In the genomic region with DNA sequence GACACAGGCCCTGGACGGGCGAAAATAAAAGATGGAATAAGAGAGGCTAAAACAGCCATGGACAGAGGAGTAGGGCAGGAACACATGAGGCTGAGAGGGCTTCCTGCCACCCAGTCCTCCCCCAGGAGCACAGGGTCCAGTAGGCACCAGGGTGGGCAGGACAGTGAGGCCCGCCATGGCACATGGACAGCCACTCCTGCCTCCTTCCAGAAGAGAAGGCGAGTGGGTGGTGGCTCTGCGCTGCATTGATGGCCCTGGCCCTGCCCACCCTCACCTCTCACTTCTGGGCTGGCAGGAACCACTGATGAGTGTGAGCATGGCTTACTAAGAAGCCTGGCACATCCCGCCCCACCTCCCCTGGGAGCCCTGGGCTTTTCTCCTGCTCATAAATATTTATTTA, we compare ENCODE assay signal across 27 cellular contexts. TPM values are rescaled to one million over a fixed set of nuclear protein-coding genes. Genes with fewer than 3 reads are reported as not detected.
"Had no signal": no experiment of that assay in that cellular context is flagged by ENCODE, and none has a peak within 500 bp of the region (broad histone marks: within the 10 kb centered on the region; RNA-seq: fewer than 3 reads in every experiment).

No MANE protein-coding gene starts in this region.

- H3K27me3 Mint-ChIP-seq: stimulated activated naive CD8-positive, alpha-beta T cell treated with anti-CD3 and anti-CD28 coated beads, Interleukin-15, amount 100 ng/mL, for 72 hours had no signal

- H3K27ac ChIP-seq: epithelial cell of prostate, esophagus squamous epithelium, gastroesophageal sphincter, left lung, neutrophil, psoas muscle, testis, tibial nerve had no signal

- DNase-seq: effector memory CD4-positive, alpha-beta T cell; esophagus squamous epithelium; foreskin fibroblast; glutamatergic neuron; islet precursor cell; left lung; mesenchymal stem cell; midbrain; retina; spleen; stimulated activated CD4-positive, alpha-beta T cell treated with anti-CD3 and anti-CD28 coated beads, Interleukin-15, amount 100 ng/mL, for 24 hours; stimulated activated CD4-positive, alpha-beta T cell treated with anti-CD3 and anti-CD28 coated beads, Interleukin-1b, Interleukin-23, amount 100 ng/mL, for 48 hours; stimulated activated CD4-positive, alpha-beta T cell treated with anti-CD3 and anti-CD28 coated beads, Interleukin-4, amount 100 ng/mL, for 24 hours; stimulated activated naive B cell treated with anti-CD40 and anti-IgM and Interleukin-4, amounts not matched to agents 10 μg/mL and 1 μg/mL and 100 μg/mL, for 72 hours; stimulated activated naive CD8-positive, alpha-beta T cell treated with anti-CD3 and anti-CD28 coated beads, Interleukin-15, amount 100 ng/mL, for 72 hours; testis had no signal

- H3K9me3 Mint-ChIP-seq: nephron; stimulated activated naive CD8-positive, alpha-beta T cell treated with anti-CD3 and anti-CD28 coated beads, Interleukin-15, amount 100 ng/mL, for 72 hours had no signal

- ATAC-seq: gastroesophageal sphincter; left lung; sciatic nerve; stimulated activated naive B cell treated with anti-CD40 and anti-IgM and Interleukin-4, amounts not matched to agents 10 μg/mL and 1 μg/mL and 100 μg/mL, for 72 hours; stimulated activated naive CD8-positive, alpha-beta T cell treated with anti-CD3 and anti-CD28 coated beads, Interleukin-15, amount 100 ng/mL, for 72 hours had no signal

- H3K4me1 Mint-ChIP-seq: nephron; stimulated activated naive B cell treated with anti-CD40 and anti-IgM and Interleukin-4, amounts not matched to agents 10 μg/mL and 1 μg/mL and 100 μg/mL, for 72 hours had no signal

- H3K9me3 ChIP-seq: esophagus squamous epithelium, gastroesophageal sphincter, left lung, neutrophil, psoas muscle, spleen, testis, tibial nerve had no signal

- H3K4me3 Mint-ChIP-seq: nephron; stimulated activated naive B cell treated with anti-CD40 and anti-IgM and Interleukin-4, amounts not matched to agents 10 μg/mL and 1 μg/mL and 100 μg/mL, for 72 hours; stimulated activated naive CD8-positive, alpha-beta T cell treated with anti-CD3 and anti-CD28 coated beads, Interleukin-15, amount 100 ng/mL, for 72 hours had no signal

- H3K4me1 ChIP-seq: psoas muscle, testis had no signal

- H3K27ac Mint-ChIP-seq: nephron; stimulated activated naive B cell treated with anti-CD40 and anti-IgM and Interleukin-4, amounts not matched to agents 10 μg/mL and 1 μg/mL and 100 μg/mL, for 72 hours had no signal

- H3K27me3 ChIP-seq: esophagus squamous epithelium, gastroesophageal sphincter, left lung, neutrophil, spleen, testis, tibial nerve had no signal

- H3K4me3 ChIP-seq: esophagus squamous epithelium, gastroesophageal sphincter, left lung, lung, psoas muscle, spleen, testis, tibial nerve had no signal

RNA-seq across cellular contexts. Expression of gene TPBGL, which starts 51.2 kb away (rescaled TPM):
- total RNA-seq: osteoblast, skeletal muscle tissue, urinary bladder had no signal
